ENCODE assay signal across 1 cellular context in the genomic region with DNA sequence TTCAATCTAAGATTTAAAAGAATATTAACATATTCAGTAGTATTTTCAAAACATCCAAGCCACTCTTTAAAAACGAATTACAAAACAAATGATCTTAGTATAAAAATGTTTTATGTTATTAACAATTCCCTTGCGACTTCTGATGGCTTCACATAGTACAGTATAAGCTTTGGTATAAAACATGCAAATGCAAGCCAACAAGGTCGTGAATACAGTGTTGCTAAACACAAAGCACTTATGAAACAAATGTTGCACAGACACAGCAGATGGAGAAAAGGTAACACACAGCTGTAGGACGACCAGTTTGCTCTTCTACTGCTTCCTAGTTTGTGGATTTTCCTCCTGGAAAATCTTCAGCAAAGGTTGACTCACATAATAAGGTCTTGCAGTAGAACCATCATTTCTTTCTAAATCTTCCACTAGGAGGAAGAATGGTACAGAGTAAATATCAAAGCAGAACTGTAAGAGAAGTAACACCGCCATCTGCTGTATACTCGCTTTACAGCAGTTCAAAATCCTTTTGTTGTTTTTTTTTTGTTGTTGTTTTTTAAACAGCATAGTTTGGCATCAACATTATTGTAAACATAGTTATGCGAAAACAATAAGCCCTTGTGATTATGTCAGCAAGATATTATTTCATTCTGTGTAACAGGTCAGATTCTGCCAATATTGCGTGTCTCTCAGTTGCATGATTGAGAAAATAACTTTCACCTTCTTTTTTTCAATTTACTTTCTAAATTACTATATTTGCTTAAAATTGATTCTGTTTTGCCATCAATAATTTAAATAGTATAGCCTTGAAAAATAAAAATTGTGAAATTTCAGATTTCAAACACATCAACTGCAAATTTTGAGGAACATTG.
TF ChIP-seq lines count a peak whose summit lies in the region.

No MANE protein-coding gene starts in this region.

TF ChIP-seq in GM23338, 12 proteins besides CTCF, POLR2A, EP300 and RAD21 (continued from another document):
- TF ChIP-seq ZNF331 (CRISPR knock-in tag; IDR thresholded peaks at IDR 0.05; ENCODE audit: low read depth) = no peak
- TF ChIP-seq NANOG (IDR thresholded peaks at IDR 0.05; ENCODE audit: borderline replicate concordance) = no peak
- TF ChIP-seq, protein P1, sequence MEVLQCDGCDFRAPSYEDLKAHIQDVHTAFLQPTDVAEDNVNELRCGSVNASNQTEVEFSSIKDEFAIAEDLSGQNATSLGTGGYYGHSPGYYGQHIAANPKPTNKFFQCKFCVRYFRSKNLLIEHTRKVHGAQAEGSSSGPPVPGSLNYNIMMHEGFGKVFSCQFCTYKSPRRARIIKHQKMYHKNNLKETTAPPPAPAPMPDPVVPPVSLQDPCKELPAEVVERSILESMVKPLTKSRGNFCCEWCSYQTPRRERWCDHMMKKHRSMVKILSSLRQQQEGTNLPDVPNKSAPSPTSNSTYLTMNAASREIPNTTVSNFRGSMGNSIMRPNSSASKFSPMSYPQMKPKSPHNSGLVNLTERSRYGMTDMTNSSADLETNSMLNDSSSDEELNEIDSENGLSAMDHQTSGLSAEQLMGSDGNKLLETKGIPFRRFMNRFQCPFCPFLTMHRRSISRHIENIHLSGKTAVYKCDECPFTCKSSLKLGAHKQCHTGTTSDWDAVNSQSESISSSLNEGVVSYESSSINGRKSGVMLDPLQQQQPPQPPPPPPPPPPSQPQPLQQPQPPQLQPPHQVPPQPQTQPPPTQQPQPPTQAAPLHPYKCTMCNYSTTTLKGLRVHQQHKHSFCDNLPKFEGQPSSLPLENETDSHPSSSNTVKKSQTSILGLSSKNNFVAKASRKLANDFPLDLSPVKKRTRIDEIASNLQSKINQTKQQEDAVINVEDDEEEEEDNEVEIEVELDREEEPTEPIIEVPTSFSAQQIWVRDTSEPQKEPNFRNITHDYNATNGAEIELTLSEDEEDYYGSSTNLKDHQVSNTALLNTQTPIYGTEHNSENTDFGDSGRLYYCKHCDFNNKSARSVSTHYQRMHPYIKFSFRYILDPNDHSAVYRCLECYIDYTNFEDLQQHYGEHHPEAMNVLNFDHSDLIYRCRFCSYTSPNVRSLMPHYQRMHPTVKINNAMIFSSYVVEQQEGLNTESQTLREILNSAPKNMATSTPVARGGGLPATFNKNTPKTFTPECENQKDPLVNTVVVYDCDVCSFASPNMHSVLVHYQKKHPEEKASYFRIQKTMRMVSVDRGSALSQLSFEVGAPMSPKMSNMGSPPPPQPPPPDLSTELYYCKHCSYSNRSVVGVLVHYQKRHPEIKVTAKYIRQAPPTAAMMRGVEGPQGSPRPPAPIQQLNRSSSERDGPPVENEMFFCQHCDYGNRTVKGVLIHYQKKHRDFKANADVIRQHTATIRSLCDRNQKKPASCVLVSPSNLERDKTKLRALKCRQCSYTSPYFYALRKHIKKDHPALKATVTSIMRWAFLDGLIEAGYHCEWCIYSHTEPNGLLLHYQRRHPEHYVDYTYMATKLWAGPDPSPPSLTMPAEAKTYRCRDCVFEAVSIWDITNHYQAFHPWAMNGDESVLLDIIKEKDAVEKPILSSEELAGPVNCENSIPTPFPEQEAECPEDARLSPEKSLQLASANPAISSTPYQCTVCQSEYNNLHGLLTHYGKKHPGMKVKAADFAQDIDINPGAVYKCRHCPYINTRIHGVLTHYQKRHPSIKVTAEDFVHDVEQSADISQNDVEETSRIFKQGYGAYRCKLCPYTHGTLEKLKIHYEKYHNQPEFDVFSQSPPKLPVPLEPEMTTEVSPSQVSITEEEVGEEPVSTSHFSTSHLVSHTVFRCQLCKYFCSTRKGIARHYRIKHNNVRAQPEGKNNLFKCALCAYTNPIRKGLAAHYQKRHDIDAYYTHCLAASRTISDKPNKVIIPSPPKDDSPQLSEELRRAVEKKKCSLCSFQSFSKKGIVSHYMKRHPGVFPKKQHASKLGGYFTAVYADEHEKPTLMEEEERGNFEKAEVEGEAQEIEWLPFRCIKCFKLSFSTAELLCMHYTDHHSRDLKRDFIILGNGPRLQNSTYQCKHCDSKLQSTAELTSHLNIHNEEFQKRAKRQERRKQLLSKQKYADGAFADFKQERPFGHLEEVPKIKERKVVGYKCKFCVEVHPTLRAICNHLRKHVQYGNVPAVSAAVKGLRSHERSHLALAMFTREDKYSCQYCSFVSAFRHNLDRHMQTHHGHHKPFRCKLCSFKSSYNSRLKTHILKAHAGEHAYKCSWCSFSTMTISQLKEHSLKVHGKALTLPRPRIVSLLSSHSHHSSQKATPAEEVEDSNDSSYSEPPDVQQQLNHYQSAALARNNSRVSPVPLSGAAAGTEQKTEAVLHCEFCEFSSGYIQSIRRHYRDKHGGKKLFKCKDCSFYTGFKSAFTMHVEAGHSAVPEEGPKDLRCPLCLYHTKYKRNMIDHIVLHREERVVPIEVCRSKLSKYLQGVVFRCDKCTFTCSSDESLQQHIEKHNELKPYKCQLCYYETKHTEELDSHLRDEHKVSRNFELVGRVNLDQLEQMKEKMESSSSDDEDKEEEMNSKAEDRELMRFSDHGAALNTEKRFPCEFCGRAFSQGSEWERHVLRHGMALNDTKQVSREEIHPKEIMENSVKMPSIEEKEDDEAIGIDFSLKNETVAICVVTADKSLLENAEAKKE (CRISPR knock-in tag; IDR thresholded peaks at IDR 0.05) = no peak
